In genomic region chr2:15890936-15891905, GRCh38 we compare ENCODE assay signal across 15 cellular contexts. TPM values are rescaled to one million over a fixed set of nuclear protein-coding genes. Genes with fewer than 3 reads are reported as not detected.
A peak's percentile ranks its signal among the peaks of the same experiment; 100 is the strongest.
DNase-seq lines count a peak whose midpoint lies in the region; ATAC-seq and TF ChIP-seq lines count a peak whose summit lies in the region.
"Had no signal": no experiment of that assay in that cellular context is flagged by ENCODE, and none has a peak within 500 bp of the region (broad histone marks: within the 10 kb centered on the region; RNA-seq: fewer than 3 reads in every experiment).

No MANE protein-coding gene starts in this region.

- H2AFZ ChIP-seq in KMS-11 (ENCODE audit: low read depth): peak overlapping the region; percentile 36; the same call in 1 of the 2 replicates
- H2AFZ ChIP-seq: GM23248 had no signal

- in situ Hi-C loops in gastrocnemius medialis (cut with MboI; ENCODE audit: low sequenced_read_pairs in 4 of 4): no loop called here

- H3K4me3 ChIP-seq in BE2C (ENCODE audit: low read depth, low read length) (no peak overlapping the region), KMS-11 (IDR thresholded peaks at IDR 0.05; ENCODE audit: insufficient read depth, low read depth, low read length) (no peak overlapping the region), choroid plexus epithelial cell (ENCODE audit: low read depth, low read length) (no peak overlapping the region), gastrocnemius medialis (no peak overlapping the region)
- H3K4me3 ChIP-seq: GM23248 had no signal

- H3K4me2 ChIP-seq in KMS-11: peak overlapping the region; percentile 81

- H3K27me3 ChIP-seq in BE2C: no peaks in the 10 kb centered on the region
- H3K27me3 ChIP-seq in KMS-11 (ENCODE audit: insufficient read depth, low read depth): no peaks in the 10 kb centered on the region
- H3K27me3 ChIP-seq in gastrocnemius medialis: no peaks in the 10 kb centered on the region
- H3K27me3 ChIP-seq: neutrophil had no signal

- H3K9me3 ChIP-seq in BE2C (no peaks in the 10 kb centered on the region), gastrocnemius medialis (no peaks in the 10 kb centered on the region)
- H3K9me3 ChIP-seq: neutrophil had no signal

- H3K36me3 ChIP-seq in BE2C: no peaks in the 10 kb centered on the region
- no peaks in the 10 kb centered on the region for H3K36me3 ChIP-seq in KMS-11 (ENCODE audit: insufficient read depth)
- H3K36me3 ChIP-seq in gastrocnemius medialis: no peaks in the 10 kb centered on the region
- H3K36me3 ChIP-seq: neutrophil had no signal

- H3K27ac ChIP-seq in KMS-11: peak overlapping the region; percentile 84
- H3K27ac ChIP-seq in gastrocnemius medialis: no peak overlapping the region
- H3K27ac ChIP-seq: GM23248, HL-60, neutrophil had no signal

- H3K79me2 ChIP-seq in KMS-11 (ENCODE audit: insufficient read depth, low read depth): no peaks in the 10 kb centered on the region

- intact Hi-C loops in gastrocnemius medialis (cut with DNase I; ENCODE audit: low total_unique reads): no loop called here

- peak; percentile 19 for ATAC-seq in left lobe of liver
- no peak for ATAC-seq in gastrocnemius medialis

- peak overlapping the region; percentile 31; the same call in 1 of the 2 replicates for H3K9ac ChIP-seq in KMS-11
- H3K9ac ChIP-seq: GM23248 had no signal

- TF ChIP-seq CTCF in BE2C (IDR thresholded peaks at IDR 0.05; ENCODE audit: low read depth, low read length): no peak
- TF ChIP-seq CTCF in KMS-11 (conservative IDR thresholded peaks at IDR 0.05; ENCODE audit: low read depth, low read length): no peak
- TF ChIP-seq CTCF in choroid plexus epithelial cell (conservative IDR thresholded peaks at IDR 0.05; ENCODE audit: low read depth, low read length): no peak
- TF ChIP-seq CTCF in gastrocnemius medialis (IDR thresholded peaks at IDR 0.05 in 4 of 5, conservative IDR thresholded peaks at IDR 0.05 in 1 of 5): no peak

- H4K20me1 ChIP-seq in KMS-11 (ENCODE audit: insufficient read depth): no peaks in the 10 kb centered on the region

- H3K4me1 ChIP-seq in BE2C (no peaks in the 10 kb centered on the region), KMS-11 (ENCODE audit: low read depth, poor library complexity, severe bottlenecking) (peaks cover 78% of the 10 kb centered on the region), gastrocnemius medialis (peaks cover 0 to 3% of the 10 kb centered on the region in 2 donors)

- peak; percentile 28 for DNase-seq in BE2C
- DNase-seq in choroid plexus epithelial cell (ENCODE audit: low read depth): peak; percentile 2
- no peak for DNase-seq in left lobe of liver (ENCODE audit: low spot score)
- DNase-seq in gastrocnemius medialis: no peak
- no peak for DNase-seq in activated naive CD4-positive, alpha-beta T cell treated with anti-CD3 and anti-CD28 coated beads, Interleukin-2, amount 50 U/mL, for 16 hours
- DNase-seq in amygdala (lab: John Stamatoyannopoulos, UW): no peak
- no peak for DNase-seq in NCI-H2081 treated with DMSO at 0.1 percent for 48 hours (lab: John Stamatoyannopoulos, UW)
- DNase-seq: activated naive CD8-positive, alpha-beta T cell treated with anti-CD3 and anti-CD28 coated beads, Interleukin-2, amount 10 ng/mL, durations not matched to agents 7 days and 5 days; GM23248; MV-4-11; NCI-H774; SHP77 treated with DMSO at 0.1 percent for 48 hours had no signal

- no peak for TF ChIP-seq POLR2A in gastrocnemius medialis (IDR thresholded peaks at IDR 0.05)

RNA-seq across cellular contexts. Expression of gene MYCN, which starts 49.1 kb away (rescaled TPM):
- polyA plus RNA-seq in BE2C (2012; ENCODE audit: insufficient read depth, insufficient read length, low read depth): 1,296 TPM
- 0.73 TPM for total RNA-seq in left lobe of liver
- under 1 TPM in 2 of 4 donors, not detected in 2; 0.17 to 0.25 TPM for total RNA-seq in gastrocnemius medialis
- total RNA-seq: activated naive CD8-positive, alpha-beta T cell treated with anti-CD3 and anti-CD28 coated beads, Interleukin-2, amount 10 ng/mL, durations not matched to agents 7 days and 5 days; GM23248 had no signal
- polyA plus RNA-seq: GM23248 had no signal

Comparison
In these comparisons a context has a peak if more than half of its experiments do, and no peak if none do; other contexts are left out.
1. DNase-seq: peak in BE2C (single experiment) and choroid plexus epithelial cell (single experiment); none in left lobe of liver (single experiment), gastrocnemius medialis (0 of 2), activated naive CD4-positive, alpha-beta T cell treated with anti-CD3 and anti-CD28 coated beads, Interleukin-2, amount 50 U/mL, for 16 hours (single experiment), amygdala (0 of 56) and NCI-H2081 treated with DMSO at 0.1 percent for 48 hours (single experiment).